14 cellular contexts compared by ENCODE assay signal in genomic region chr2:49028101-49028500, GRCh38.
A peak's percentile ranks its signal among the peaks of the same experiment; 100 is the strongest.
DNase-seq lines count a peak whose midpoint lies in the region; ATAC-seq and TF ChIP-seq lines count a peak whose summit lies in the region.
"Had no signal": no experiment of that assay in that cellular context is flagged by ENCODE, and none has a peak within 500 bp of the region (broad histone marks: within the 10 kb centered on the region; RNA-seq: fewer than 3 reads in every experiment).

No MANE protein-coding gene starts in this region.

- no peaks in the 10 kb centered on the region for H3K9me3 ChIP-seq in hepatocyte (ENCODE audit: low read depth)
- H3K9me3 ChIP-seq: Caco-2, transverse colon had no signal

- H3K9me2 ChIP-seq in hepatocyte (replicated peaks; ENCODE audit: insufficient read depth), result no peaks in the 10 kb centered on the region

- no peaks in the 10 kb centered on the region for H3K36me3 ChIP-seq in hepatocyte (replicated peaks; ENCODE audit: insufficient read depth, low read depth)
- H3K36me3 ChIP-seq: transverse colon had no signal

- no peak overlapping the region for H3K27ac Mint-ChIP-seq in immature natural killer cell
- no peak overlapping the region for H3K27ac Mint-ChIP-seq in CD14-positive monocyte
- H3K27ac Mint-ChIP-seq: WTC11 had no signal

- H4K20me1 ChIP-seq in hepatocyte (ENCODE audit: insufficient read depth, poor library complexity, severe bottlenecking), result no peaks in the 10 kb centered on the region

- DNase-seq in hepatocyte (ENCODE audit: low spot score) (peak; percentile 55), immature natural killer cell (no peak), CD1c-positive myeloid dendritic cell (ENCODE audit: extremely low spot score) (no peak), CD14-positive monocyte (ENCODE audit: low spot score) (no peak), sciatic nerve (ENCODE audit: low spot score) (no peak)
- DNase-seq: NCI-H2171, Right ventricle myocardium superior, transverse colon had no signal

- H3K4me3 Mint-ChIP-seq in immature natural killer cell (no peak overlapping the region), CD14-positive monocyte (no peak overlapping the region)
- H3K4me3 Mint-ChIP-seq: WTC11 had no signal

- no peaks in the 10 kb centered on the region for H3K36me3 Mint-ChIP-seq in immature natural killer cell
- H3K36me3 Mint-ChIP-seq in CD14-positive monocyte, result no peaks in the 10 kb centered on the region
- H3K36me3 Mint-ChIP-seq: WTC11 had no signal

- H2AFZ ChIP-seq in hepatocyte, result no peak overlapping the region

- H3K4me3 ChIP-seq in hepatocyte, result no peak overlapping the region
- H3K4me3 ChIP-seq: transverse colon had no signal

- no peaks in the 10 kb centered on the region for H3K4me1 ChIP-seq in hepatocyte (ENCODE audit: insufficient read depth)
- H3K4me1 ChIP-seq: Caco-2, transverse colon had no signal

- H3K27ac ChIP-seq in hepatocyte, result no peak overlapping the region
- H3K27ac ChIP-seq: transverse colon had no signal

- TF ChIP-seq CTCF in hepatocyte (IDR thresholded peaks at IDR 0.05; ENCODE audit: poor library complexity) (no peak), CD14-positive monocyte (IDR thresholded peaks at IDR 0.05) (no peak)

- H3K4me1 Mint-ChIP-seq in immature natural killer cell, result no peaks in the 10 kb centered on the region
- H3K4me1 Mint-ChIP-seq in CD14-positive monocyte, result no peaks in the 10 kb centered on the region

- H3K27me3 Mint-ChIP-seq in immature natural killer cell (ENCODE audit: low read depth in 3 of 3), result no peaks in the 10 kb centered on the region
- peaks cover 0 to 4% (median 0%) of the 10 kb centered on the region in 3 donors for H3K27me3 Mint-ChIP-seq in CD14-positive monocyte (ENCODE audit: low read depth in 3 of 3)

- H3K9me3 Mint-ChIP-seq in immature natural killer cell, result peaks cover 0 to 7% (median 0%) of the 10 kb centered on the region in 6 donors
- H3K9me3 Mint-ChIP-seq in CD14-positive monocyte, result peaks cover 0 to 2% (median 0%) of the 10 kb centered on the region in 7 donors
- H3K9me3 Mint-ChIP-seq: WTC11 had no signal

- H3K27me3 ChIP-seq in hepatocyte, result no peaks in the 10 kb centered on the region
- H3K27me3 ChIP-seq: transverse colon had no signal

- H3K4me2 ChIP-seq in hepatocyte, result no peak overlapping the region

- 69% methylated on average over 3 of the region's 3 CpGs for WGBS in hepatocyte (ENCODE audit: low lambda C conversion rate, missing lambda C conversion rate)

- H3K79me2 ChIP-seq in hepatocyte, result no peaks in the 10 kb centered on the region

- ATAC-seq in GM18867 (IDR thresholded peaks at IDR 0.05; ENCODE audit: unreplicated experiment) (peak; percentile 98), GM21447 (IDR thresholded peaks at IDR 0.05; ENCODE audit: unreplicated experiment) (peak; percentile 92), HG03064 (IDR thresholded peaks at IDR 0.05; ENCODE audit: low read depth, unreplicated experiment) (peak; percentile 100), sciatic nerve (no peak)
- ATAC-seq: HepG2, WTC11 had no signal

- intact Hi-C loops in CD14-positive monocyte (cut with micrococcal nuclease) (no loop called here), sciatic nerve (cut with DNase I) (no loop called here)
